Comparison of ENCODE assay signal across 8 cellular contexts in the genomic region with DNA sequence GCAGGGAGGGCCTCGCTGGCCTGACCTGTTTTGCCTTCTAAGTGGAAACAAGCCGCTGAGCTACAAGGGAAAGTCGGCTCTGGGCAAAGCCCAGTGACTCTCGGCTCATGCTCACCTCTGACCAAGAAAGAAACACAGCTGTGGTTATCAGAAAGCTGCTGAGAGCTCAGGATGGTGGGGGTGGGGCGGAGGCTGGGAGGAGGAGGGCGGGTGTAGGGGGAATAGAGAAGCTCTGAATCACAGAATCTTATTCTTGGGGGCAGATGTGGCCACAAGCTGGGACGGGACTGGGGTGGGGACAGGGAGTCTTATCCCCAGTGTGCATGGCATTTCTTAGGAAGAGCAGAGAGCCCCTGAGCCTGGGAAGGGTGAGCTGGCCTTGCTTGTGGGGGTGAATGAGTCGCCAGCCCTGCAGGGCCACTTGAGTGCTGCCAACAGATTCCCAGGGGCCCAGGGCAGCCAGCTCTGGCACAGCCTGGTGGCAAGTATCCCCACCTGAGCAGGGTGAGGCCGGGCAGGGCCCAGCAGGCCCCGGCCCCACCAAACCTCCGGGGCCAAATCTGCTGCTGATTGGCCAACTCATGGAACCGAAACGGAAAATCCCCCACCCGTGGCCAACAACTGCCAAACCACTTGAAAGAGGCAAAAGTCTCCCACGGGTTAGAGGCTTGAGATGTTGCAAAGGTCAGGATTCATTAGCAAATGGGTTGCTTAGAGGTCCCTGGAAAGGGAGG.
DNase-seq lines count a peak whose midpoint lies in the region; ATAC-seq and TF ChIP-seq lines count a peak whose summit lies in the region.

No MANE protein-coding gene starts in this region.

- no peak overlapping the region for H3K4me3 Mint-ChIP-seq in Calu3 (ENCODE audit: low read depth, unreplicated experiment)

- CTCF ChIA-PET in Calu3 (lab: Charles Lee) = interaction anchor here (0.6 to 1.1 kb wide), 4 partner anchors 9 to 220 kb away, joined by 4 to 6 read pairs (median 5); no protein-coding TSS in a partner anchor

- ATAC-seq in GM21529 (IDR thresholded peaks at IDR 0.05; ENCODE audit: unreplicated experiment) = peak; percentile 76
- ATAC-seq in omental fat pad (ENCODE audit: low FRiP score) = peak; percentile 85
- peak; percentile 74 for ATAC-seq in upper lobe of right lung

- H3K27me3 ChIP-seq in HUES64 (ENCODE audit: insufficient read depth, low read length) = no peaks in the 10 kb centered on the region
- no peaks in the 10 kb centered on the region for H3K27me3 ChIP-seq in upper lobe of right lung

- H3K36me3 ChIP-seq in HUES64 (ENCODE audit: insufficient read depth, low read length) (no peaks in the 10 kb centered on the region), upper lobe of right lung (no peaks in the 10 kb centered on the region)

- H3K9me3 ChIP-seq in HUES64 (ENCODE audit: insufficient read depth, low read depth, low read length) (no peaks in the 10 kb centered on the region), upper lobe of right lung (no peaks in the 10 kb centered on the region)

- H3K9me3 Mint-ChIP-seq in Calu3 (ENCODE audit: low read depth, unreplicated experiment) = peaks cover 4% of the 10 kb centered on the region

- intact Hi-C loops in Calu3 (cut with micrococcal nuclease; ENCODE audit: unreplicated experiment) (no loop called here), upper lobe of right lung (cut with DNase I) (no loop called here)

- H3K4me1 Mint-ChIP-seq in Calu3 (ENCODE audit: low read depth, unreplicated experiment) = peaks cover 9% of the 10 kb centered on the region

- peak overlapping the region; percentile 62 for H3K27ac ChIP-seq in HUES64 (ENCODE audit: low read depth, low read length)
- peak overlapping the region; percentile 78 for H3K27ac ChIP-seq in upper lobe of right lung

- TF ChIP-seq CTCF in Calu3 (IDR thresholded peaks at IDR 0.05; ENCODE audit: unreplicated experiment) (no peak), epithelial cell of proximal tubule (conservative IDR thresholded peaks at IDR 0.05; ENCODE audit: low read depth, low read length) (no peak), omental fat pad (IDR thresholded peaks at IDR 0.05) (no peak), upper lobe of right lung (IDR thresholded peaks at IDR 0.05) (no peak)

- H3K4me3 ChIP-seq in HUES64 (ENCODE audit: low read length) (no peak overlapping the region), epithelial cell of proximal tubule (ENCODE audit: low read depth, low read length) (no peak overlapping the region), upper lobe of right lung (no peak overlapping the region)

- DNase-seq in Calu3 = peak; percentile 45
- DNase-seq in activated CD4-positive, alpha-beta T cell treated with anti-CD3 and anti-CD28 coated beads, Interleukin-2, amount 50 U/mL, for 4 hours = peak; percentile 39 to 42
- peak; percentile 49 for DNase-seq in epithelial cell of proximal tubule (ENCODE audit: low read depth)
- peak; percentile 35 for DNase-seq in omental fat pad (ENCODE audit: low spot score)
- peak; percentile 69 for DNase-seq in upper lobe of right lung
- no peak for DNase-seq in hippocampal formation (lab: John Stamatoyannopoulos, UW)

- WGBS in HUES64 = 49% methylated on average over 15 of the region's 15 CpGs

- H3K4me1 ChIP-seq in HUES64 (ENCODE audit: insufficient read depth, low read length) = peaks cover 11% of the 10 kb centered on the region
- H3K4me1 ChIP-seq in upper lobe of right lung = peaks cover 19% of the 10 kb centered on the region

- no peak overlapping the region for H3K27ac Mint-ChIP-seq in Calu3 (ENCODE audit: unreplicated experiment)

- BruUV-seq in Calu3 (replicated peaks; lab: Mats Ljungman, UMichigan) = no TSS peak

- no peak overlapping the region for H3K9ac ChIP-seq in HUES64 (ENCODE audit: low read depth, low read length)

- no peaks in the 10 kb centered on the region for H3K27me3 Mint-ChIP-seq in Calu3 (ENCODE audit: unreplicated experiment)

- H3K36me3 Mint-ChIP-seq in Calu3 (ENCODE audit: insufficient read depth, unreplicated experiment) = no peaks in the 10 kb centered on the region

Comparison
In these comparisons a context has a peak if more than half of its experiments do, and no peak if none do; other contexts are left out.
1. DNase-seq: peak in Calu3 (single experiment), activated CD4-positive, alpha-beta T cell treated with anti-CD3 and anti-CD28 coated beads, Interleukin-2, amount 50 U/mL, for 4 hours (2 of 2), epithelial cell of proximal tubule (single experiment), omental fat pad (single experiment) and upper lobe of right lung (single experiment); none in hippocampal formation (0 of 2).
2. Peak in every context shown above with its lines, with median percentiles within 50 percentile points of each other: ATAC-seq.